2 cellular contexts compared by ENCODE assay signal in genomic region chr1:159944623-159945455, GRCh38.
TF ChIP-seq lines count a peak whose summit lies in the region.

No MANE protein-coding gene starts in this region.

TF ChIP-seq in A549, 52 proteins besides CTCF, POLR2A, EP300 and RAD21 (continued from another document):
- no peak for TF ChIP-seq ELK1 (IDR thresholded peaks at IDR 0.05; ENCODE audit: low read depth, low read length)
- TF ChIP-seq KDM5A (IDR thresholded peaks at IDR 0.05) = no peak
- TF ChIP-seq FOXS1 (CRISPR knock-in tag; IDR thresholded peaks at IDR 0.05) = no peak
- TF ChIP-seq CEBPB (IDR thresholded peaks at IDR 0.05) = no peak
- no peak for TF ChIP-seq MAZ (IDR thresholded peaks at IDR 0.05; ENCODE audit: borderline replicate concordance, low read depth, low read length)
- TF ChIP-seq JUN (IDR thresholded peaks at IDR 0.05) = no peak
- no peak for TF ChIP-seq HES2 (IDR thresholded peaks at IDR 0.05)
- no peak for TF ChIP-seq CBX8 (IDR thresholded peaks at IDR 0.05)

TF ChIP-seq in HEK293, 187 proteins besides CTCF, POLR2A, EP300 and RAD21 (continued from another document):
- TF ChIP-seq HIC1 (tag by site-specific recombination; IDR thresholded peaks at IDR 0.05) = no peak
